Comparison of ENCODE assay signal across 8 cellular contexts in the genomic region with DNA sequence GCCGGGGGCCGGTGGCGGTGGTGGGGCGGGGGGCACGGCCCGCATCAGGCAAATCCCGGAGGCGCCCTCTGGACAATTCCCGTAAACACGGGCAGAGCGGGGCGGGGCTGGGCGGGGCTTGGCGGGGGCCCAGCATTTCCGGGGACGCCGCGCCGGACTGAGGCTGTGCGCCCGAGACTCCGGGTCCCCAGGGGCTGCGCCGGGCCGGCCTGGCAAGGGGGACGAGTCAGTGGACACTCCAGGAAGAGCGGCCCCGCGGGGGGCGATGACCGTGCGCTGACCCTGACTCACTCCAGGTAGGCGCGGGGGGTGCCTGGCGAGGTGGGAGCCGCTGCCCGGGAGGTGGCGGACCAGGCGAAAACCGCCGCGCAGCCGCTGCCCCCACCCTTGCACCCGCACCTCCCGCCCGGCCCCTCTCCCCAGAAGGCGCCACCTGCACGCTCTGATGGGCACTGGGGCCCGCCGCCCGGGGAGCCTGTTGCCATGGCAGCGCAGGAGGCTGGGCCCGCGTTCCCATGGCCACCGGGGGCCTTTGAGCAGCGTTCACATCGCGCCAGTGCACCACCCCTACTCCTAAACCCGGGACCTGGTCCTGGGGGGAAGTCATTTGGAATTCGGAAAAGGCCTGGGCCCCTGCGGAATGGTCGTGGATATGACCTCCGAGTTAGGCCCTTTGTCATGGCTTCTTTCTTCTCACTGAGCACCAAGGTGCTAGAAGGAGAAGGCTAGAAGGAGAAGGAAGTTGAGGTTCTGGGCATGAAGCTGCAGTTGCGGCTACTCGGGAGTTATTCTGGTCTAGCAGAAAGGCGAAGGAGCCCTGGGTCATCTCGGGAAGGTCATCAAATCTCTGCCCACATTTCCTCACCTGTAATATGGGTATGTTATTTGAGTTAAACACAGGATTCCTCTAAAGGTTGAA. TPM values are rescaled to one million over a fixed set of nuclear protein-coding genes. Genes with fewer than 3 reads are reported as not detected.
DNase-seq lines count a peak whose midpoint lies in the region; ATAC-seq and TF ChIP-seq lines count a peak whose summit lies in the region.

No MANE protein-coding gene starts in this region.

- intact Hi-C loops in activated naive CD4-positive, alpha-beta T cell treated with anti-CD3 and anti-CD28 coated beads for 36 hours (cut with micrococcal nuclease) = loop anchor here (2.0 kb wide), 1 partner anchor 48 kb away; a partner anchor contains a TSS
- intact Hi-C loops in head of caudate nucleus (cut with DNase I) = no loop called here

- H3K36me3 Mint-ChIP-seq in activated naive CD4-positive, alpha-beta T cell treated with anti-CD3 and anti-CD28 coated beads for 36 hours (ENCODE audit: low read depth) = no peaks in the 10 kb centered on the region

- CTCF ChIA-PET in activated naive CD4-positive, alpha-beta T cell treated with anti-CD3 and anti-CD28 coated beads for 36 hours (lab: Charles Lee) = interaction anchor here (0.6 to 1.8 kb wide), 2 partner anchors 42 to 128 kb away, joined by 3 to 4 read pairs; no protein-coding TSS in a partner anchor

- TF ChIP-seq CTCF in omental fat pad (IDR thresholded peaks at IDR 0.05) = no peak

- no peaks in the 10 kb centered on the region for H3K27me3 Mint-ChIP-seq in activated naive CD4-positive, alpha-beta T cell treated with anti-CD3 and anti-CD28 coated beads for 36 hours (ENCODE audit: low read depth)

- ATAC-seq in GM21423 (IDR thresholded peaks at IDR 0.05; ENCODE audit: unreplicated experiment) (peak; percentile 70), omental fat pad (ENCODE audit: low FRiP score) (peak; percentile 70)

- H3K27ac Mint-ChIP-seq in activated naive CD4-positive, alpha-beta T cell treated with anti-CD3 and anti-CD28 coated beads for 36 hours = no peak overlapping the region

- peak; percentile 42 for TF ChIP-seq POLR2A in Raji (IDR thresholded peaks at IDR 0.05; ENCODE audit: insufficient read depth, low read depth, low read length)

- DNase-seq in DMS53 treated with DMSO at 0.1 percent for 48 hours (lab: John Stamatoyannopoulos, UW; ENCODE audit: unreplicated experiment) = peak; percentile 39
- peak; percentile 91 for DNase-seq in HuH-7 (ENCODE audit: low spot score)
- DNase-seq in activated naive CD4-positive, alpha-beta T cell treated with anti-CD3 and anti-CD28 coated beads for 36 hours = peak; percentile 58
- DNase-seq in head of caudate nucleus = peak; percentile 57 to 93 (median 83)
- no peak for DNase-seq in omental fat pad (ENCODE audit: low spot score)
- DNase-seq in dermis blood vessel endothelial cell = no peak

- H3K9me3 Mint-ChIP-seq in activated naive CD4-positive, alpha-beta T cell treated with anti-CD3 and anti-CD28 coated beads for 36 hours = no peaks in the 10 kb centered on the region

- H3K4me1 Mint-ChIP-seq in activated naive CD4-positive, alpha-beta T cell treated with anti-CD3 and anti-CD28 coated beads for 36 hours (ENCODE audit: low read depth) = peaks cover 11% of the 10 kb centered on the region

- peak overlapping the region; percentile 72 for H3K4me3 Mint-ChIP-seq in activated naive CD4-positive, alpha-beta T cell treated with anti-CD3 and anti-CD28 coated beads for 36 hours

RNA-seq across cellular contexts. Expression of a gene that starts 16.1 kb away (rescaled TPM):
- 1 to 10 TPM; 6.8 to 8.6 TPM for total RNA-seq in activated naive CD4-positive, alpha-beta T cell treated with anti-CD3 and anti-CD28 coated beads for 36 hours
- total RNA-seq in omental fat pad (10 to 100 TPM in 3 of 4 donors, 1 to 10 TPM in 1; 9.3 to 24.4 (median 17.6) TPM), dermis blood vessel endothelial cell (6.3 and 9.4 TPM in 2 replicates)

RNA-seq across cellular contexts. Expression of a gene that starts 48.7 kb away (rescaled TPM):
- 100 to 1,000 TPM; 156 to 171 TPM for total RNA-seq in activated naive CD4-positive, alpha-beta T cell treated with anti-CD3 and anti-CD28 coated beads for 36 hours
- total RNA-seq in omental fat pad (10 to 100 TPM; 27.9 to 48.3 (median 34.5) TPM), dermis blood vessel endothelial cell (22.5 and 26.2 TPM in 2 replicates)

RNA-seq across cellular contexts. Expression of a gene that starts 49.0 kb away (rescaled TPM):
- total RNA-seq in activated naive CD4-positive, alpha-beta T cell treated with anti-CD3 and anti-CD28 coated beads for 36 hours = 1 to 10 TPM; 1.5 to 3.6 TPM
- total RNA-seq in omental fat pad = 1 to 10 TPM; 4.2 to 8.0 (median 5.2) TPM
- total RNA-seq in dermis blood vessel endothelial cell = 11.7 and 13.6 TPM in 2 replicates

Comparison
In these comparisons a context has a peak if more than half of its experiments do, and no peak if none do; other contexts are left out.
1. DNase-seq: peak in DMS53 treated with DMSO at 0.1 percent for 48 hours (single experiment), HuH-7 (single experiment), activated naive CD4-positive, alpha-beta T cell treated with anti-CD3 and anti-CD28 coated beads for 36 hours (single experiment) and head of caudate nucleus (42 of 42); none in omental fat pad (single experiment) and dermis blood vessel endothelial cell (single experiment).